11 cellular contexts compared by ENCODE assay signal in genomic region chr6:158408552-158409130, GRCh38.
DNase-seq lines count a peak whose midpoint lies in the region; ATAC-seq and TF ChIP-seq lines count a peak whose summit lies in the region.
"Had no signal": no experiment of that assay in that cellular context is flagged by ENCODE, and none has a peak within 500 bp of the region (broad histone marks: within the 10 kb centered on the region; RNA-seq: fewer than 3 reads in every experiment).

No MANE protein-coding gene starts in this region.

- H3F3A ChIP-seq in PC-3 (ENCODE audit: low read length, unreplicated experiment): no peaks in the 10 kb centered on the region

- peak overlapping the region in 10 of 11 experiments; percentile 22 to 72 (median 44); a peak in 16 of 22 replicates for H3K27ac ChIP-seq in BLaER1 treated with 17β-estradiol and CSF1 and Interleukin-3, amounts not matched to agents 10 nM and 100 nM
- H3K27ac ChIP-seq in adrenal gland: peak overlapping the region in 2 of 5 donors; percentile 23 to 68
- H3K27ac ChIP-seq in PC-3 (ENCODE audit: low read length): no peak overlapping the region

- DNase-seq in adrenal gland (peak in 6 of 7 donors; percentile 33 to 69 (median 37)), Right ventricle myocardium superior (peak; percentile 84), posterior cingulate gyrus (peak; percentile 23 to 93 (median 60)), SW 1271 (lab: John Stamatoyannopoulos, UW) (no peak), PC-3 (no peak), NAMALWA (ENCODE audit: low spot score) (no peak)
- no peak for DNase-seq in stimulated activated naive CD8-positive, alpha-beta T cell treated with anti-CD3 and anti-CD28 coated beads, Interleukin-15, Interleukin-2, amounts not matched to agents 100 U/mL and 50 U/mL, for 24 hours
- DNase-seq: activated T-cell treated with anti-CD3 and anti-CD28 coated beads, Interleukin-2, amount 50 U/mL, for 72 hours; gastrocnemius medialis; NCI-H1930 had no signal

- WGBS in adrenal gland, 4 donors: 62 to 68% (median 65%) methylated on average over 6 to 9 of the region's 9 CpGs

- peaks cover 0 to 6% (median 0%) of the 10 kb centered on the region in 11 experiments; a peak in 2 of 22 replicates for H3K9me3 ChIP-seq in BLaER1 treated with 17β-estradiol and CSF1 and Interleukin-3, amounts not matched to agents 10 nM and 100 nM (replicated peaks in 1 of 11)
- H3K9me3 ChIP-seq in adrenal gland (replicated peaks in 1 of 3): no peaks in the 10 kb centered on the region
- H3K9me3 ChIP-seq in PC-3 (ENCODE audit: low read length): no peaks in the 10 kb centered on the region
- H3K9me3 ChIP-seq: gastrocnemius medialis had no signal

- H3K9ac ChIP-seq in BLaER1 treated with 17β-estradiol and CSF1 and Interleukin-3, amounts not matched to agents 10 nM and 100 nM: 0 out of 22 replicates have a peak overlapping the region, but pooled peaks of 1 of the 11 experiments have one; percentile 8
- no peak overlapping the region for H3K9ac ChIP-seq in PC-3 (ENCODE audit: low read length)

- H3K4me2 ChIP-seq in BLaER1 treated with 17β-estradiol and CSF1 and Interleukin-3, amounts not matched to agents 10 nM and 100 nM: peak overlapping the region in 7 of 11 experiments; percentile 42 to 75 (median 52); a peak in 11 of 22 replicates
- no peak overlapping the region for H3K4me2 ChIP-seq in PC-3 (ENCODE audit: low read length)

- peaks cover 0 to 43% (median 6%) of the 10 kb centered on the region in 11 experiments; a peak in 9 of 22 replicates for H4K20me1 ChIP-seq in BLaER1 treated with 17β-estradiol and CSF1 and Interleukin-3, amounts not matched to agents 10 nM and 100 nM
- no peaks in the 10 kb centered on the region for H4K20me1 ChIP-seq in PC-3 (ENCODE audit: low read length)

- BruUV-seq in PC-3 (replicated peaks; lab: Mats Ljungman, UMichigan): no TSS peak

- no peak overlapping the region for H3K4me3 ChIP-seq in BLaER1 treated with 17β-estradiol and CSF1 and Interleukin-3, amounts not matched to agents 10 nM and 100 nM
- H3K4me3 ChIP-seq in adrenal gland: no peak overlapping the region
- no peak overlapping the region for H3K4me3 ChIP-seq in PC-3 (ENCODE audit: low read length)
- H3K4me3 ChIP-seq: gastrocnemius medialis had no signal

- POLR2A ChIA-PET in PC-3 (lab: Charles Lee; ENCODE audit: unreplicated experiment): no interaction called here

- H3K79me2 ChIP-seq in PC-3 (ENCODE audit: low read length): peaks cover 15% of the 10 kb centered on the region

- TF ChIP-seq CTCF in adrenal gland (IDR thresholded peaks at IDR 0.05): no peak
- no peak for TF ChIP-seq CTCF in PC-3 (conservative IDR thresholded peaks at IDR 0.05; ENCODE audit: low read depth, low read length)

- H3K27me3 ChIP-seq in BLaER1 treated with 17β-estradiol and CSF1 and Interleukin-3, amounts not matched to agents 10 nM and 100 nM: no peaks in the 10 kb centered on the region
- H3K27me3 ChIP-seq in adrenal gland (no peaks in the 10 kb centered on the region), PC-3 (ENCODE audit: low read length) (no peaks in the 10 kb centered on the region)
- H3K27me3 ChIP-seq: gastrocnemius medialis had no signal

- H3K9me2 ChIP-seq in PC-3 (replicated peaks; ENCODE audit: low read length): no peaks in the 10 kb centered on the region

- H3K4me1 ChIP-seq in BLaER1 treated with 17β-estradiol and CSF1 and Interleukin-3, amounts not matched to agents 10 nM and 100 nM: peaks cover 11 to 30% (median 20%) of the 10 kb centered on the region in 10 experiments
- H3K4me1 ChIP-seq in adrenal gland (replicated peaks in 1 of 2) (peaks cover 0 to 27% of the 10 kb centered on the region in 2 donors), PC-3 (ENCODE audit: insufficient read depth, low read length) (peaks cover 31% of the 10 kb centered on the region)

- no peak overlapping the region for H2AFZ ChIP-seq in PC-3 (ENCODE audit: low read length)

- ATAC-seq in Right ventricle myocardium superior (ENCODE audit: poor library complexity): peak; percentile 88
- no peak for ATAC-seq in PC-3
- no peak for ATAC-seq in stimulated activated naive CD8-positive, alpha-beta T cell treated with anti-CD3 and anti-CD28 coated beads, Interleukin-15, Interleukin-2, amounts not matched to agents 100 U/mL and 50 U/mL, for 24 hours
- ATAC-seq: activated T-cell treated with anti-CD3 and anti-CD28 coated beads, Interleukin-2, amount 50 U/mL, for 72 hours had no signal

- no peak for TF ChIP-seq POLR2A in adrenal gland (IDR thresholded peaks at IDR 0.05)

- intact Hi-C loops in adrenal gland (cut with DNase I): no loop called here
- intact Hi-C loops in Right ventricle myocardium superior (cut with DNase I): no loop called here
- intact Hi-C loops in posterior cingulate gyrus (cut with DNase I): loop anchor here (5.0 kb wide), 1 partner anchor 176 kb away; no protein-coding TSS in a partner anchor
- intact Hi-C loops in PC-3 (cut with micrococcal nuclease): no loop called here

- H3K36me3 ChIP-seq in BLaER1 treated with 17β-estradiol and CSF1 and Interleukin-3, amounts not matched to agents 10 nM and 100 nM: peaks cover 7 to 24% (median 12%) of the 10 kb centered on the region in 11 experiments
- H3K36me3 ChIP-seq in adrenal gland (replicated peaks in 1 of 2): no peaks in the 10 kb centered on the region
- H3K36me3 ChIP-seq in PC-3 (ENCODE audit: low read depth, low read length): peaks cover 5% of the 10 kb centered on the region
- H3K36me3 ChIP-seq: gastrocnemius medialis had no signal

- CTCF ChIA-PET in PC-3 (lab: Charles Lee): no interaction called here

Comparison
In these comparisons a context has a peak if more than half of its experiments do, and no peak if none do; other contexts are left out.
1. DNase-seq: peak in adrenal gland (6 of 7), Right ventricle myocardium superior (single experiment) and posterior cingulate gyrus (10 of 10); none in SW 1271 (0 of 2), PC-3 (single experiment), stimulated activated naive CD8-positive, alpha-beta T cell treated with anti-CD3 and anti-CD28 coated beads, Interleukin-15, Interleukin-2, amounts not matched to agents 100 U/mL and 50 U/mL, for 24 hours (single experiment) and NAMALWA (single experiment).